ENCODE assay signal across 19 cellular contexts in genomic region chr11:2740275-2740940, GRCh38. TPM values are rescaled to one million over a fixed set of nuclear protein-coding genes. Genes with fewer than 3 reads are reported as not detected.
DNase-seq lines count a peak whose midpoint lies in the region; ATAC-seq and TF ChIP-seq lines count a peak whose summit lies in the region.
"Had no signal": no experiment of that assay in that cellular context is flagged by ENCODE, and none has a peak within 500 bp of the region (broad histone marks: within the 10 kb centered on the region; RNA-seq: fewer than 3 reads in every experiment).

No MANE protein-coding gene starts in this region.

- no peak for ATAC-seq in left ventricle myocardium superior
- ATAC-seq in mucosa of descending colon = peak; percentile 37
- ATAC-seq in upper lobe of right lung = no peak
- ATAC-seq: GM23338 had no signal

- H3K4me3 ChIP-seq in mucosa of descending colon (no peak overlapping the region), upper lobe of right lung (no peak overlapping the region)
- H3K4me3 ChIP-seq: GM23338 had no signal

- no peaks in the 10 kb centered on the region for H3K27me3 ChIP-seq in upper lobe of right lung

- no peak overlapping the region for H3K27ac Mint-ChIP-seq in T-helper 2 cell treated with Interferon-gamma antibody and Interleukin-4, amounts not matched to agents 5 μg/mL and 100 μg/mL, for 36 hours
- H3K27ac Mint-ChIP-seq: GM23338, IgD-negative memory B cell had no signal

- H3K4me1 Mint-ChIP-seq in T-helper 2 cell treated with Interferon-gamma antibody and Interleukin-4, amounts not matched to agents 5 μg/mL and 100 μg/mL, for 36 hours (ENCODE audit: low read depth) = no peaks in the 10 kb centered on the region
- H3K4me1 Mint-ChIP-seq: GM23338 had no signal

- no peaks in the 10 kb centered on the region for H3K36me3 Mint-ChIP-seq in T-helper 2 cell treated with Interferon-gamma antibody and Interleukin-4, amounts not matched to agents 5 μg/mL and 100 μg/mL, for 36 hours (ENCODE audit: low read depth)
- H3K36me3 Mint-ChIP-seq: IgD-negative memory B cell had no signal

- no peak overlapping the region for H3K4me3 Mint-ChIP-seq in T-helper 2 cell treated with Interferon-gamma antibody and Interleukin-4, amounts not matched to agents 5 μg/mL and 100 μg/mL, for 36 hours
- H3K4me3 Mint-ChIP-seq: GM23338, IgD-negative memory B cell had no signal

- TF ChIP-seq CTCF in mucosa of descending colon (IDR thresholded peaks at IDR 0.05) (no peak), upper lobe of right lung (IDR thresholded peaks at IDR 0.05) (no peak)

- H3K27me3 Mint-ChIP-seq in T-helper 2 cell treated with Interferon-gamma antibody and Interleukin-4, amounts not matched to agents 5 μg/mL and 100 μg/mL, for 36 hours (ENCODE audit: low read depth) = no peaks in the 10 kb centered on the region
- H3K27me3 Mint-ChIP-seq: IgD-negative memory B cell had no signal

- no peaks in the 10 kb centered on the region for H3K36me3 ChIP-seq in mucosa of descending colon (ENCODE audit: low read depth)
- H3K36me3 ChIP-seq in upper lobe of right lung = no peaks in the 10 kb centered on the region

- intact Hi-C loops in left ventricle myocardium superior (cut with micrococcal nuclease) (no loop called here), mucosa of descending colon (cut with DNase I, micrococcal nuclease) (no loop called here), upper lobe of right lung (cut with DNase I) (no loop called here)

- no peaks in the 10 kb centered on the region for H3K9me3 Mint-ChIP-seq in T-helper 2 cell treated with Interferon-gamma antibody and Interleukin-4, amounts not matched to agents 5 μg/mL and 100 μg/mL, for 36 hours
- H3K9me3 Mint-ChIP-seq: IgD-negative memory B cell had no signal

- DNase-seq in NCI-H748 (lab: John Stamatoyannopoulos, UW; ENCODE audit: unreplicated experiment) (peak; percentile 19), NCI-H748 treated with DMSO at 0.1 percent for 48 hours (lab: John Stamatoyannopoulos, UW) (no peak), left ventricle myocardium superior (peak; percentile 27), mucosa of descending colon (peak in 2 of 3 donors; percentile 25 to 51), upper lobe of right lung (no peak), NCI-H1417 treated with DMSO at 0.1 percent for 48 hours (lab: John Stamatoyannopoulos, UW) (no peak)
- DNase-seq in central memory CD4-positive, alpha-beta T cell = no peak
- no peak for DNase-seq in T-helper 2 cell treated with Interferon-gamma antibody and Interleukin-4, amounts not matched to agents 5 μg/mL and 100 μg/mL, for 36 hours (ENCODE audit: low spot score)
- DNase-seq: Calu3, DMS79 treated with DMSO at 0.1 percent for 48 hours, GDM1, NCI-H1417, NCI-H2029, NCI-H524, OCI-M1 had no signal

- H3K9me3 ChIP-seq in mucosa of descending colon (no peaks in the 10 kb centered on the region), upper lobe of right lung (no peaks in the 10 kb centered on the region)

- H3K4me1 ChIP-seq in mucosa of descending colon (ENCODE audit: low read depth) = peaks cover 10% of the 10 kb centered on the region
- peaks cover 3% of the 10 kb centered on the region for H3K4me1 ChIP-seq in upper lobe of right lung

- H3K27ac ChIP-seq in upper lobe of right lung = peak overlapping the region; percentile 58
- H3K27ac ChIP-seq: 22Rv1, C4-2B had no signal

RNA-seq across cellular contexts. Expression of gene KCNQ1OT1, which starts 40.6 kb away (rescaled TPM):
- total RNA-seq in left ventricle myocardium superior (0.35 TPM), mucosa of descending colon (1 to 10 TPM; 1.5 to 1.7 (median 1.7) TPM), upper lobe of right lung (2.0 TPM)

Comparison
In these comparisons a context has a peak if more than half of its experiments do, and no peak if none do; other contexts are left out.
1. DNase-seq: peak in NCI-H748 (single experiment), left ventricle myocardium superior (single experiment) and mucosa of descending colon (2 of 3); none in NCI-H748 treated with DMSO at 0.1 percent for 48 hours (single experiment), upper lobe of right lung (single experiment), central memory CD4-positive, alpha-beta T cell (single experiment), NCI-H1417 treated with DMSO at 0.1 percent for 48 hours (single experiment) and T-helper 2 cell treated with Interferon-gamma antibody and Interleukin-4, amounts not matched to agents 5 μg/mL and 100 μg/mL, for 36 hours (single experiment).